ENCODE assay signal across 40 cellular contexts in the genomic region with DNA sequence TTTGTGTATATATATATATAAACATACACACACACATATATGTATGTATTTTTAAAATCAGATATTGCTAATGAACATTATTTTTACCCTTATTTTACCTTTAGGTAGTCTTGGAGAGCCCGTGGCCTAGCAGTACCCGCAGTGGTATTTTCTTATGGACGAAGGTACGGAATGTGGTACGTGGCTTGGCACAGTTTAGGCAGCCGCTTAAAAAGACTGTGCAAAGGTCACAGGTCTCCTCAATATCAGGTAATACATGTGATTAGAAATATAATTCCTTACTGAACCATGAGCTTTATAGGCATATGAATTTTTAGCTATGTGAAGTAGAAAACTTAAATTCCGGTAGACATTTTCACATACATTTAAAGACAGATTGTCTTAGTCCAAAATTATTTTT.
"Had no signal": no experiment of that assay in that cellular context is flagged by ENCODE, and none has a peak within 500 bp of the region (broad histone marks: within the 10 kb centered on the region; RNA-seq: fewer than 3 reads in every experiment).

No MANE protein-coding gene starts in this region.

- DNase-seq: activated effector memory CD4-positive, alpha-beta T cell treated with anti-CD3 and anti-CD28 coated beads, Interleukin-2, amount 50 U/mL, for 16 hours; activated effector memory CD4-positive, alpha-beta T cell treated with Interleukin-2 at 50 U/mL for 16 hours; activated gamma-delta T cell; activated gamma-delta T cell treated with Interleukin-2 at 50 U/mL for 16 hours; activated naive CD4-positive, alpha-beta T cell; activated naive CD4-positive, alpha-beta T cell treated with anti-CD3 and anti-CD28 coated beads for 36 hours; activated naive CD4-positive, alpha-beta T cell treated with anti-CD3 and anti-CD28 coated beads, Interleukin-2, amount 10 ng/mL, durations not matched to agents 7 days and 5 days; activated naive CD4-positive, alpha-beta T cell treated with anti-CD3 and anti-CD28 coated beads, Interleukin-2, amount 50 U/mL, for 16 hours; activated naive CD4-positive, alpha-beta T cell treated with Interleukin-2 at 50 U/mL for 16 hours; activated naive CD8-positive, alpha-beta T cell treated with anti-CD3 and anti-CD28 coated beads for 36 hours; activated naive CD8-positive, alpha-beta T cell treated with anti-CD3 and anti-CD28 coated beads, Interleukin-2, amount 10 ng/mL, durations not matched to agents 7 days and 5 days; activated naive CD8-positive, alpha-beta T cell treated with anti-CD3 and anti-CD28 coated beads, Interleukin-2, amount 50 U/mL, for 24 hours; activated T-cell treated with anti-CD3 and anti-CD28 coated beads, Interleukin-2, amount 50 U/mL, for 1 hour; activated T-cell treated with anti-CD3 and anti-CD28 coated beads, Interleukin-2, amount 50 U/mL, for 24 hours; activated T-cell treated with anti-CD3 and anti-CD28 coated beads, Interleukin-2, amount 50 U/mL, for 4 hours; activated T-cell treated with anti-CD3 and anti-CD28 coated beads, Interleukin-2, amount 50 U/mL, for 48 hours; activated T-cell treated with anti-CD3 and anti-CD28 coated beads, Interleukin-2, amount 50 U/mL, for 72 hours; adrenal gland; amniotic stem cell; amygdala; anterior cingulate cortex; aorta; body of pancreas; brain microvascular endothelial cell; caudate nucleus; central memory CD4-positive, alpha-beta T cell; cerebellar nuclear complex had no signal

- H3K4me3 Mint-ChIP-seq: activated naive CD4-positive, alpha-beta T cell treated with anti-CD3 and anti-CD28 coated beads for 36 hours; activated naive CD4-positive, alpha-beta T cell treated with anti-CD3 and anti-CD28 coated beads, Interleukin-2, amount 10 ng/mL, durations not matched to agents 7 days and 5 days; activated naive CD4-positive, alpha-beta T cell treated with anti-CD3 and anti-CD28 coated beads, Interleukin-2, amount 50 U/mL, for 24 hours; activated naive CD8-positive, alpha-beta T cell; activated naive CD8-positive, alpha-beta T cell treated with anti-CD3 and anti-CD28 coated beads for 36 hours; activated naive CD8-positive, alpha-beta T cell treated with anti-CD3 and anti-CD28 coated beads, Interleukin-2, amount 10 ng/mL, durations not matched to agents 7 days and 5 days; activated naive CD8-positive, alpha-beta T cell treated with anti-CD3 and anti-CD28 coated beads, Interleukin-2, amount 50 U/mL, for 24 hours; activated T-cell treated with anti-CD3 and anti-CD28 coated beads, Interleukin-2, amount 50 U/mL, for 24 hours; activated T-cell treated with anti-CD3 and anti-CD28 coated beads, Interleukin-2, amount 50 U/mL, for 4 hours; activated T-cell treated with anti-CD3 and anti-CD28 coated beads, Interleukin-2, amount 50 U/mL, for 72 hours; activated T-helper 1 cell treated with anti-CD3 and anti-CD28 coated beads, Interleukin-12 subunit alpha, Interleukin-12 subunit beta, Interleukin-2, Interleukin-4 antibody, amounts not matched to agents 30 ng/mL and 10 ng/mL and 1 ng/mL, durations not matched to agents 14 hours and 24 hours and 36 hours; activated T-helper 17 cell treated with anti-CD3 and anti-CD28 coated beads, Interleukin-2, amount 50 U/mL, for 72 hours; brain; central memory CD8-positive, alpha-beta T cell had no signal

- H3K4me1 Mint-ChIP-seq: activated naive CD4-positive, alpha-beta T cell treated with anti-CD3 and anti-CD28 coated beads, Interleukin-2, amount 10 ng/mL, durations not matched to agents 7 days and 5 days; activated naive CD4-positive, alpha-beta T cell treated with anti-CD3 and anti-CD28 coated beads, Interleukin-2, amount 50 U/mL, for 24 hours; activated naive CD8-positive, alpha-beta T cell treated with anti-CD3 and anti-CD28 coated beads for 36 hours; activated naive CD8-positive, alpha-beta T cell treated with anti-CD3 and anti-CD28 coated beads, Interleukin-2, amount 10 ng/mL, durations not matched to agents 7 days and 5 days; activated naive CD8-positive, alpha-beta T cell treated with anti-CD3 and anti-CD28 coated beads, Interleukin-2, amount 50 U/mL, for 24 hours; activated T-helper 17 cell treated with anti-CD3 and anti-CD28 coated beads, Interleukin-2, amount 50 U/mL, for 72 hours; brain; central memory CD8-positive, alpha-beta T cell had no signal

- FAIRE-seq: astrocyte, bronchial epithelial cell had no signal

- H3K9me3 ChIP-seq: adrenal gland, ascending aorta, body of pancreas, breast epithelium had no signal

- H3K4me3 ChIP-seq: adrenal gland, ascending aorta, body of pancreas, breast epithelium, cardiac muscle cell had no signal

- H3K27ac Mint-ChIP-seq: activated naive CD4-positive, alpha-beta T cell treated with anti-CD3 and anti-CD28 coated beads for 36 hours; activated naive CD4-positive, alpha-beta T cell treated with anti-CD3 and anti-CD28 coated beads, Interleukin-2, amount 10 ng/mL, durations not matched to agents 7 days and 5 days; activated naive CD4-positive, alpha-beta T cell treated with anti-CD3 and anti-CD28 coated beads, Interleukin-2, amount 50 U/mL, for 24 hours; activated naive CD4-positive, alpha-beta T cell treated with anti-CD3 and anti-CD28 coated beads, Interleukin-2, amount 50 U/mL, for 72 hours; activated naive CD8-positive, alpha-beta T cell; activated naive CD8-positive, alpha-beta T cell treated with anti-CD3 and anti-CD28 coated beads for 36 hours; activated naive CD8-positive, alpha-beta T cell treated with anti-CD3 and anti-CD28 coated beads, Interleukin-2, amount 10 ng/mL, durations not matched to agents 7 days and 5 days; activated naive CD8-positive, alpha-beta T cell treated with anti-CD3 and anti-CD28 coated beads, Interleukin-2, amount 50 U/mL, for 24 hours; activated T-cell treated with anti-CD3 and anti-CD28 coated beads, Interleukin-2, amount 50 U/mL, for 24 hours; activated T-cell treated with anti-CD3 and anti-CD28 coated beads, Interleukin-2, amount 50 U/mL, for 72 hours; activated T-helper 1 cell treated with anti-CD3 and anti-CD28 coated beads, Interleukin-12 subunit alpha, Interleukin-12 subunit beta, Interleukin-2, Interleukin-4 antibody, amounts not matched to agents 30 ng/mL and 10 ng/mL and 1 ng/mL, durations not matched to agents 14 hours and 24 hours and 36 hours; activated T-helper 17 cell treated with anti-CD3 and anti-CD28 coated beads, Interleukin-2, amount 50 U/mL, for 72 hours; activated T-helper 2 cell treated with anti-CD3 and anti-CD28 coated beads, Interferon-gamma antibody, Interleukin-2, Interleukin-4, amounts not matched to agents 10 μg/mL and 5 μg/mL and 100 μg/mL, durations not matched to agents 14 hours and 24 hours and 36 hours; brain had no signal

- H3K27me3 Mint-ChIP-seq: activated naive CD4-positive, alpha-beta T cell treated with anti-CD3 and anti-CD28 coated beads, Interleukin-2, amount 10 ng/mL, durations not matched to agents 7 days and 5 days; activated naive CD4-positive, alpha-beta T cell treated with anti-CD3 and anti-CD28 coated beads, Interleukin-2, amount 50 U/mL, for 24 hours; activated naive CD8-positive, alpha-beta T cell; activated naive CD8-positive, alpha-beta T cell treated with anti-CD3 and anti-CD28 coated beads for 36 hours; activated naive CD8-positive, alpha-beta T cell treated with anti-CD3 and anti-CD28 coated beads, Interleukin-2, amount 10 ng/mL, durations not matched to agents 7 days and 5 days; activated naive CD8-positive, alpha-beta T cell treated with anti-CD3 and anti-CD28 coated beads, Interleukin-2, amount 50 U/mL, for 24 hours; activated T-cell treated with anti-CD3 and anti-CD28 coated beads, Interleukin-2, amount 50 U/mL, for 24 hours; activated T-helper 17 cell treated with anti-CD3 and anti-CD28 coated beads, Interleukin-2, amount 50 U/mL, for 72 hours; brain; central memory CD8-positive, alpha-beta T cell had no signal

- H3K4me1 ChIP-seq: adrenal gland, ascending aorta, body of pancreas, breast epithelium had no signal

- H3K36me3 Mint-ChIP-seq: activated naive CD4-positive, alpha-beta T cell treated with anti-CD3 and anti-CD28 coated beads, Interleukin-2, amount 50 U/mL, for 72 hours had no signal

- H3K27me3 ChIP-seq: adrenal gland, ascending aorta, body of pancreas, brain microvascular endothelial cell, breast epithelium, cardiac muscle cell had no signal

- ATAC-seq: activated naive CD4-positive, alpha-beta T cell treated with anti-CD3 and anti-CD28 coated beads, Interleukin-2, amount 50 U/mL, for 72 hours; activated naive CD8-positive, alpha-beta T cell treated with anti-CD3 and anti-CD28 coated beads, Interleukin-2, amount 50 U/mL, for 24 hours; activated T-cell treated with anti-CD3 and anti-CD28 coated beads, Interleukin-2, amount 50 U/mL, for 4 hours; activated T-cell treated with anti-CD3 and anti-CD28 coated beads, Interleukin-2, amount 50 U/mL, for 72 hours; activated T-helper 17 cell treated with anti-CD3 and anti-CD28 coated beads, Interleukin-2, amount 50 U/mL, for 72 hours; body of pancreas had no signal

- H3K27ac ChIP-seq: adrenal gland, ascending aorta, body of pancreas, brain microvascular endothelial cell, breast epithelium, cardiac muscle cell had no signal

- H3K9me3 Mint-ChIP-seq: activated naive CD4-positive, alpha-beta T cell treated with anti-CD3 and anti-CD28 coated beads for 36 hours; activated naive CD4-positive, alpha-beta T cell treated with anti-CD3 and anti-CD28 coated beads, Interleukin-2, amount 10 ng/mL, durations not matched to agents 7 days and 5 days; activated naive CD4-positive, alpha-beta T cell treated with anti-CD3 and anti-CD28 coated beads, Interleukin-2, amount 50 U/mL, for 24 hours; activated naive CD4-positive, alpha-beta T cell treated with anti-CD3 and anti-CD28 coated beads, Interleukin-2, amount 50 U/mL, for 72 hours; activated naive CD8-positive, alpha-beta T cell treated with anti-CD3 and anti-CD28 coated beads for 36 hours; activated naive CD8-positive, alpha-beta T cell treated with anti-CD3 and anti-CD28 coated beads, Interleukin-2, amount 10 ng/mL, durations not matched to agents 7 days and 5 days; activated naive CD8-positive, alpha-beta T cell treated with anti-CD3 and anti-CD28 coated beads, Interleukin-2, amount 50 U/mL, for 24 hours; activated T-cell treated with anti-CD3 and anti-CD28 coated beads, Interleukin-2, amount 50 U/mL, for 24 hours; activated T-cell treated with anti-CD3 and anti-CD28 coated beads, Interleukin-2, amount 50 U/mL, for 4 hours; activated T-cell treated with anti-CD3 and anti-CD28 coated beads, Interleukin-2, amount 50 U/mL, for 72 hours; activated T-helper 1 cell treated with anti-CD3 and anti-CD28 coated beads, Interleukin-12 subunit alpha, Interleukin-12 subunit beta, Interleukin-2, Interleukin-4 antibody, amounts not matched to agents 30 ng/mL and 10 ng/mL and 1 ng/mL, durations not matched to agents 14 hours and 24 hours and 36 hours; activated T-helper 17 cell treated with anti-CD3 and anti-CD28 coated beads, Interleukin-2, amount 50 U/mL, for 72 hours; activated T-helper 2 cell treated with anti-CD3 and anti-CD28 coated beads, Interferon-gamma antibody, Interleukin-2, Interleukin-4, amounts not matched to agents 10 μg/mL and 5 μg/mL and 100 μg/mL, durations not matched to agents 14 hours and 24 hours and 36 hours; brain; central memory CD8-positive, alpha-beta T cell had no signal
